In the genomic region with DNA sequence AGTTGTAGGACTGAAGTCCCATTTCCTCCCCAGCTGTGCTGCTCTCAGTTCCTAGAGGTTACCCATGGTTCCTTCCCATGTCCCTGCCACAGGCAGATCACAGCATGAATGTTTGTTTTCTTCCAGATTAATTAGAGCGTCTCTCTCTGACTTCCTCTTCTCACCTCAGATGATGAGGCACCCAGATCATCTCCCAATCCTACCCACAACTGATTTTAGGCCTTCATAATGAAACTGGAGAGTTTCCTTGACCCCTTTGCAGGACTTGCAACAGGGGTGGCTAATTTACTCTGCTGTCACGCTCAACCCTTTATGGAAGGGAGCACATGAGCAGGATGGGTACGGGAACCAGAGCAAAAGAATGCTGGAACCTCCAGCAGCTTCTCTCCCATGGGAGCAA, we compare ENCODE assay signal across 17 cellular contexts. TPM values are rescaled to one million over a fixed set of nuclear protein-coding genes. Genes with fewer than 3 reads are reported as not detected.
A peak's percentile ranks its signal among the peaks of the same experiment; 100 is the strongest.
DNase-seq lines count a peak whose midpoint lies in the region; ATAC-seq and TF ChIP-seq lines count a peak whose summit lies in the region.
"Had no signal": no experiment of that assay in that cellular context is flagged by ENCODE, and none has a peak within 500 bp of the region (broad histone marks: within the 10 kb centered on the region; RNA-seq: fewer than 3 reads in every experiment).

No MANE protein-coding gene starts in this region.

- in situ Hi-C loops in KBM-7 (cut with MboI; ENCODE audit: low pct_unique_long_range_greater_than_20kb, low sequenced_read_pairs) = loop anchor here (25.0 kb wide), 1 partner anchor 1204 kb away; no protein-coding TSS in a partner anchor

- peak overlapping the region in 6 of 11 experiments; percentile 32 to 53 (median 39); a peak in 10 of 22 replicates for H3K27ac ChIP-seq in BLaER1 treated with 17β-estradiol and CSF1 and Interleukin-3, amounts not matched to agents 10 nM and 100 nM
- H3K27ac ChIP-seq in ascending aorta = peak overlapping the region; percentile 75 to 86
- peak overlapping the region; percentile 48 for H3K27ac ChIP-seq in muscle layer of colon (ENCODE audit: low read depth, low read length)
- no peak overlapping the region for H3K27ac ChIP-seq in vagina

- no peak overlapping the region for H3K27ac Mint-ChIP-seq in activated naive CD4-positive, alpha-beta T cell treated with anti-CD3 and anti-CD28 coated beads, Interleukin-2, amount 50 U/mL, for 72 hours
- H3K27ac Mint-ChIP-seq: B cell; CD8-positive, alpha-beta memory T cell had no signal

- H3K27me3 ChIP-seq in BLaER1 treated with 17β-estradiol and CSF1 and Interleukin-3, amounts not matched to agents 10 nM and 100 nM = no peaks in the 10 kb centered on the region
- no peaks in the 10 kb centered on the region for H3K27me3 ChIP-seq in ascending aorta
- no peaks in the 10 kb centered on the region for H3K27me3 ChIP-seq in muscle layer of colon (ENCODE audit: control insufficient read depth in 1 of 2, insufficient read depth in 2 of 2, low read length in 2 of 2)
- H3K27me3 ChIP-seq in vagina = no peaks in the 10 kb centered on the region

- TF ChIP-seq POLR2A in vagina (IDR thresholded peaks at IDR 0.05) = no peak

- no peak overlapping the region for H3K9ac ChIP-seq in BLaER1 treated with 17β-estradiol and CSF1 and Interleukin-3, amounts not matched to agents 10 nM and 100 nM
- H3K9ac ChIP-seq in muscle layer of colon (ENCODE audit: low read length) = no peak overlapping the region
- H3K9ac ChIP-seq: SK-N-SH had no signal

- intact Hi-C loops in ascending aorta (cut with DNase I) (no loop called here), vagina (cut with DNase I) (no loop called here)

- no peak for ATAC-seq in HG03097 (IDR thresholded peaks at IDR 0.05; ENCODE audit: low FRiP score, unreplicated experiment)
- no peak for ATAC-seq in activated naive CD4-positive, alpha-beta T cell treated with anti-CD3 and anti-CD28 coated beads, Interleukin-2, amount 50 U/mL, for 72 hours
- ATAC-seq: PC-3 had no signal

- peaks cover 0 to 5% of the 10 kb centered on the region in 2 donors for H3K36me3 Mint-ChIP-seq in activated naive CD4-positive, alpha-beta T cell treated with anti-CD3 and anti-CD28 coated beads, Interleukin-2, amount 50 U/mL, for 72 hours
- H3K36me3 Mint-ChIP-seq: CD8-positive, alpha-beta memory T cell had no signal

- DNase-seq in KBM-7 (peak; percentile 35), ascending aorta (ENCODE audit: low spot score in 2 of 2) (no peak), vagina (ENCODE audit: extremely low spot score in 2 of 2) (no peak)
- DNase-seq in activated naive CD4-positive, alpha-beta T cell treated with anti-CD3 and anti-CD28 coated beads, Interleukin-2, amount 50 U/mL, for 72 hours (ENCODE audit: low spot score in 2 of 2) = no peak
- DNase-seq: CD8-positive, alpha-beta memory T cell; H7; Karpas-422; NCI-H146; NCI-H2227 treated with DMSO at 0.1 percent for 48 hours; NCI-H526; NK-92 treated with Interleukin-12 subunit alpha and Interleukin-12 subunit beta, amount 100 ng/mL, for 24 hours; PC-3; SK-N-SH had no signal

- H3K9me3 Mint-ChIP-seq in activated naive CD4-positive, alpha-beta T cell treated with anti-CD3 and anti-CD28 coated beads, Interleukin-2, amount 50 U/mL, for 72 hours = no peaks in the 10 kb centered on the region
- H3K9me3 Mint-ChIP-seq: CD8-positive, alpha-beta memory T cell had no signal

- H4K20me1 ChIP-seq in BLaER1 treated with 17β-estradiol and CSF1 and Interleukin-3, amounts not matched to agents 10 nM and 100 nM = no peaks in the 10 kb centered on the region

- peaks cover 0 to 14% (median 0%) of the 10 kb centered on the region in 11 experiments; a peak in 5 of 22 replicates for H3K36me3 ChIP-seq in BLaER1 treated with 17β-estradiol and CSF1 and Interleukin-3, amounts not matched to agents 10 nM and 100 nM
- H3K36me3 ChIP-seq in ascending aorta (no peaks in the 10 kb centered on the region), muscle layer of colon (ENCODE audit: insufficient read depth, low read length) (no peaks in the 10 kb centered on the region), vagina (no peaks in the 10 kb centered on the region)

- peaks cover 37 to 61% (median 47%) of the 10 kb centered on the region in 11 experiments for H3K9me3 ChIP-seq in BLaER1 treated with 17β-estradiol and CSF1 and Interleukin-3, amounts not matched to agents 10 nM and 100 nM (replicated peaks in 1 of 11)
- H3K9me3 ChIP-seq in ascending aorta = peaks cover 4 to 13% of the 10 kb centered on the region in 2 donors
- no peaks in the 10 kb centered on the region for H3K9me3 ChIP-seq in muscle layer of colon (ENCODE audit: low read length)
- H3K9me3 ChIP-seq in vagina = no peaks in the 10 kb centered on the region
- H3K9me3 ChIP-seq: SK-N-SH had no signal

- H3K4me1 ChIP-seq in BLaER1 treated with 17β-estradiol and CSF1 and Interleukin-3, amounts not matched to agents 10 nM and 100 nM = peaks cover 9 to 28% (median 16%) of the 10 kb centered on the region in 10 experiments
- H3K4me1 ChIP-seq in ascending aorta (peaks cover 11 to 32% of the 10 kb centered on the region in 2 donors), muscle layer of colon (ENCODE audit: insufficient read depth, low read length) (peaks cover 58% of the 10 kb centered on the region), vagina (peaks cover 42% of the 10 kb centered on the region)

- H3K4me2 ChIP-seq in BLaER1 treated with 17β-estradiol and CSF1 and Interleukin-3, amounts not matched to agents 10 nM and 100 nM = peak overlapping the region; percentile 12 to 48 (median 22); a peak in 15 of 22 replicates
- H3K4me2 ChIP-seq: SK-N-SH had no signal

- TF ChIP-seq CTCF in ascending aorta (IDR thresholded peaks at IDR 0.05) (no peak), vagina (IDR thresholded peaks at IDR 0.05) (no peak)

- peak overlapping the region in 7 of 10 experiments; percentile 1 to 33 (median 24); a peak in 9 of 20 replicates for H3K4me3 ChIP-seq in BLaER1 treated with 17β-estradiol and CSF1 and Interleukin-3, amounts not matched to agents 10 nM and 100 nM
- H3K4me3 ChIP-seq in ascending aorta (no peak overlapping the region), muscle layer of colon (ENCODE audit: low read depth in 1 of 2, low read length in 2 of 2) (peak overlapping the region in 1 of 2 donors; percentile 6), vagina (no peak overlapping the region)

RNA-seq across cellular contexts. Expression of a gene that starts 32.1 kb away (rescaled TPM):
- total RNA-seq in ascending aorta (67.4 TPM), vagina (144 TPM)
- total RNA-seq in activated naive CD4-positive, alpha-beta T cell treated with anti-CD3 and anti-CD28 coated beads, Interleukin-2, amount 50 U/mL, for 72 hours = 100 to 1,000 TPM in 1 of 2 donors, 10 to 100 TPM in 1; 86.4 to 160 TPM

RNA-seq across cellular contexts. Expression of a gene that starts 45.4 kb away (rescaled TPM):
- total RNA-seq in ascending aorta (62.8 TPM), vagina (32.9 TPM)
- total RNA-seq in activated naive CD4-positive, alpha-beta T cell treated with anti-CD3 and anti-CD28 coated beads, Interleukin-2, amount 50 U/mL, for 72 hours = 10 to 100 TPM; 17.6 to 18.2 TPM

Comparison
In these comparisons a context has a peak if more than half of its experiments do, and no peak if none do; other contexts are left out.
1. H3K4me3 ChIP-seq: peak in BLaER1 treated with 17β-estradiol and CSF1 and Interleukin-3, amounts not matched to agents 10 nM and 100 nM (7 of 10); none in ascending aorta (0 of 2) and vagina (0 of 2).